In genomic region chr10:4034907-4035581, GRCh38 we compare ENCODE assay signal across 9 cellular contexts.
DNase-seq lines count a peak whose midpoint lies in the region; ATAC-seq and FAIRE-seq lines count a peak whose summit lies in the region.
"Had no signal": no experiment of that assay in that cellular context is flagged by ENCODE, and none has a peak within 500 bp of the region (broad histone marks: within the 10 kb centered on the region; RNA-seq: fewer than 3 reads in every experiment).

No MANE protein-coding gene starts in this region.

- H3K27me3 Mint-ChIP-seq in activated CD4-positive, alpha-beta memory T cell treated with anti-CD3 and anti-CD28 coated beads, Interleukin-2, amount 10 ng/mL, durations not matched to agents 7 days and 5 days, result no peaks in the 10 kb centered on the region

- H3K27ac ChIP-seq in small intestine (ENCODE audit: low read depth in 1 of 2, low read length in 1 of 2), result peak overlapping the region in 1 of 2 donors; percentile 47

- no peaks in the 10 kb centered on the region for H3K27me3 ChIP-seq in small intestine (ENCODE audit: control insufficient read depth in 2 of 2, insufficient read depth in 2 of 2, low read length in 2 of 2)

- intact Hi-C loops in left cardiac atrium (cut with DNase I), result no loop called here

- ATAC-seq in left cardiac atrium (peak; percentile 34 to 53), GM21786 (IDR thresholded peaks at IDR 0.05; ENCODE audit: unreplicated experiment) (no peak), GM18502 (IDR thresholded peaks at IDR 0.05; ENCODE audit: poor library complexity, unreplicated experiment) (no peak), GM19455 (IDR thresholded peaks at IDR 0.05; ENCODE audit: unreplicated experiment) (no peak)

- POLR2A ChIA-PET in activated CD4-positive, alpha-beta memory T cell treated with anti-CD3 and anti-CD28 coated beads, Interleukin-2, amount 10 ng/mL, durations not matched to agents 7 days and 5 days (lab: Charles Lee), result interaction anchor here (1.0 to 1.9 kb wide), 2 partner anchors 58 to 250 kb away, joined by 3 to 10 read pairs; partner anchors contain the start of gene KLF6

- H3K4me1 ChIP-seq in small intestine (ENCODE audit: control insufficient read depth in 2 of 2, insufficient read depth in 1 of 2, low read depth in 1 of 2, low read length in 1 of 2), result no peaks in the 10 kb centered on the region

- H3K4me1 Mint-ChIP-seq in activated CD4-positive, alpha-beta memory T cell treated with anti-CD3 and anti-CD28 coated beads, Interleukin-2, amount 10 ng/mL, durations not matched to agents 7 days and 5 days, result peaks cover 36% of the 10 kb centered on the region

- no peak for FAIRE-seq in small intestine (lab: Jason Lieb, UNC)

- H3K4me3 ChIP-seq in small intestine (ENCODE audit: low read depth in 1 of 2, low read length in 2 of 2), result peak overlapping the region in 1 of 2 donors; percentile 2

- H3K36me3 ChIP-seq in small intestine (ENCODE audit: control insufficient read depth in 2 of 2, insufficient read depth in 2 of 2, low read length in 2 of 2), result no peaks in the 10 kb centered on the region

- H3K36me3 Mint-ChIP-seq in activated CD4-positive, alpha-beta memory T cell treated with anti-CD3 and anti-CD28 coated beads, Interleukin-2, amount 10 ng/mL, durations not matched to agents 7 days and 5 days (ENCODE audit: low read depth), result no peaks in the 10 kb centered on the region

- DNase-seq in ELR (ENCODE audit: low read depth) (peak; percentile 43), left cardiac atrium (no peak), small intestine (peak; percentile 73), ecto neural progenitor cell (ENCODE audit: low spot score) (no peak)
- DNase-seq in activated CD4-positive, alpha-beta memory T cell treated with anti-CD3 and anti-CD28 coated beads, Interleukin-2, amount 10 ng/mL, durations not matched to agents 7 days and 5 days, result peak; percentile 25
- DNase-seq: NCI-H1694 had no signal

- H3K9me3 ChIP-seq in small intestine (ENCODE audit: control insufficient read depth, low read depth), result no peaks in the 10 kb centered on the region

- WGBS in small intestine, 3 donors, result 10 to 34% (median 24%) methylated on average over 15 of the region's 15 CpGs

- peak overlapping the region; percentile 45 for H3K4me3 Mint-ChIP-seq in activated CD4-positive, alpha-beta memory T cell treated with anti-CD3 and anti-CD28 coated beads, Interleukin-2, amount 10 ng/mL, durations not matched to agents 7 days and 5 days

- H3K9me3 Mint-ChIP-seq in activated CD4-positive, alpha-beta memory T cell treated with anti-CD3 and anti-CD28 coated beads, Interleukin-2, amount 10 ng/mL, durations not matched to agents 7 days and 5 days, result no peaks in the 10 kb centered on the region

- CTCF ChIA-PET in activated CD4-positive, alpha-beta memory T cell treated with anti-CD3 and anti-CD28 coated beads, Interleukin-2, amount 10 ng/mL, durations not matched to agents 7 days and 5 days (lab: Charles Lee), result interaction anchor here (1.5 kb wide), 1 partner anchor 17 kb away, joined by 6 read pairs; no protein-coding TSS in a partner anchor

- H3K27ac Mint-ChIP-seq in activated CD4-positive, alpha-beta memory T cell treated with anti-CD3 and anti-CD28 coated beads, Interleukin-2, amount 10 ng/mL, durations not matched to agents 7 days and 5 days, result peak overlapping the region; percentile 53

Comparison
In these comparisons a context has a peak if more than half of its experiments do, and no peak if none do; other contexts are left out.
1. DNase-seq: peak in ELR (single experiment), activated CD4-positive, alpha-beta memory T cell treated with anti-CD3 and anti-CD28 coated beads, Interleukin-2, amount 10 ng/mL, durations not matched to agents 7 days and 5 days (single experiment) and small intestine (single experiment); none in left cardiac atrium (single experiment) and ecto neural progenitor cell (single experiment).
2. ATAC-seq: peak in left cardiac atrium (2 of 2); none in GM21786 (single experiment), GM18502 (single experiment) and GM19455 (single experiment).